In genomic region chr11:62018978-62019664, GRCh38 we compare ENCODE assay signal across 25 cellular contexts. TPM values are rescaled to one million over a fixed set of nuclear protein-coding genes. Genes with fewer than 3 reads are reported as not detected.
DNase-seq lines count a peak whose midpoint lies in the region; ATAC-seq and TF ChIP-seq lines count a peak whose summit lies in the region.
"Had no signal": no experiment of that assay in that cellular context is flagged by ENCODE, and none has a peak within 500 bp of the region (broad histone marks: within the 10 kb centered on the region; RNA-seq: fewer than 3 reads in every experiment).

No MANE protein-coding gene starts in this region.

- DNase-seq in CD4-positive, CD25-positive, alpha-beta regulatory T cell: no peak
- DNase-seq in IMR-90 (no peak), left lobe of liver (ENCODE audit: low spot score) (no peak), spleen (peak; percentile 39), ovary (no peak), G401 (ENCODE audit: low spot score) (no peak)
- DNase-seq in activated T-helper 1 cell treated with anti-CD3 and anti-CD28 coated beads, Interleukin-12 subunit alpha, Interleukin-12 subunit beta, Interleukin-2, Interleukin-4 antibody, amounts not matched to agents 30 ng/mL and 10 ng/mL and 1 ng/mL, durations not matched to agents 14 hours and 24 hours and 36 hours (ENCODE audit: low spot score): no peak
- DNase-seq: activated CD4-positive, alpha-beta memory T cell treated with anti-CD3 and anti-CD28 coated beads, Interleukin-2, amount 10 ng/mL, durations not matched to agents 7 days and 5 days; activated CD4-positive, CD25-positive, alpha-beta regulatory T cell; activated naive CD4-positive, alpha-beta T cell treated with anti-CD3 and anti-CD28 coated beads for 36 hours; activated T-cell treated with anti-CD3 and anti-CD28 coated beads, Interleukin-2, amount 50 U/mL, for 4 hours; head of caudate nucleus; left cardiac atrium; MG63; NCI-H146; NCI-H2171 treated with DMSO at 0.1 percent for 48 hours; OCI-M1; stimulated activated CD4-positive, alpha-beta T cell treated with anti-CD3 and anti-CD28 coated beads, Interleukin-1b, Interleukin-23, amount 100 ng/mL, for 48 hours; stimulated activated naive CD4-positive, alpha-beta T cell; T1000; testis had no signal

- no peak overlapping the region for H2AK5ac ChIP-seq in IMR-90 (ENCODE audit: low read depth, low read length)

- no peak overlapping the region for H3K9ac ChIP-seq in IMR-90 (ENCODE audit: low read depth, low read length)

- no peak overlapping the region for H2BK15ac ChIP-seq in IMR-90 (ENCODE audit: low read depth, low read length)

- H3K4me1 Mint-ChIP-seq in CD4-positive, CD25-positive, alpha-beta regulatory T cell: peaks cover 0 to 16% (median 3%) of the 10 kb centered on the region in 4 donors
- no peaks in the 10 kb centered on the region for H3K4me1 Mint-ChIP-seq in activated T-helper 1 cell treated with anti-CD3 and anti-CD28 coated beads, Interleukin-12 subunit alpha, Interleukin-12 subunit beta, Interleukin-2, Interleukin-4 antibody, amounts not matched to agents 30 ng/mL and 10 ng/mL and 1 ng/mL, durations not matched to agents 14 hours and 24 hours and 36 hours (ENCODE audit: low read depth)
- H3K4me1 Mint-ChIP-seq: central memory CD8-positive, alpha-beta T cell had no signal

- H2BK5ac ChIP-seq in IMR-90 (ENCODE audit: low read depth, low read length, poor library complexity, severe bottlenecking): no peak overlapping the region

- no peak overlapping the region for H3K4me3 Mint-ChIP-seq in CD4-positive, CD25-positive, alpha-beta regulatory T cell
- H3K4me3 Mint-ChIP-seq in activated T-helper 1 cell treated with anti-CD3 and anti-CD28 coated beads, Interleukin-12 subunit alpha, Interleukin-12 subunit beta, Interleukin-2, Interleukin-4 antibody, amounts not matched to agents 30 ng/mL and 10 ng/mL and 1 ng/mL, durations not matched to agents 14 hours and 24 hours and 36 hours: no peak overlapping the region
- H3K4me3 Mint-ChIP-seq: activated CD4-positive, alpha-beta memory T cell treated with anti-CD3 and anti-CD28 coated beads, Interleukin-2, amount 10 ng/mL, durations not matched to agents 7 days and 5 days; activated naive CD4-positive, alpha-beta T cell treated with anti-CD3 and anti-CD28 coated beads for 36 hours; activated T-cell treated with anti-CD3 and anti-CD28 coated beads, Interleukin-2, amount 50 U/mL, for 4 hours; central memory CD8-positive, alpha-beta T cell; IgD-negative memory B cell; neural crest cell had no signal

- TF ChIP-seq CTCF in IMR-90 (conservative IDR thresholded peaks at IDR 0.05; ENCODE audit: low read depth, low read length): no peak
- no peak for TF ChIP-seq CTCF in spleen (IDR thresholded peaks at IDR 0.05 in 8 of 11, conservative IDR thresholded peaks at IDR 0.05 in 3 of 11)
- TF ChIP-seq CTCF in ovary (IDR thresholded peaks at IDR 0.05): no peak

- BruUV-seq in IMR-90 (replicated peaks; lab: Mats Ljungman, UMichigan): no TSS peak

- in situ Hi-C loops in IMR-90 (cut with MboI; ENCODE audit: low sequenced_read_pairs): no loop called here
- in situ Hi-C loops in G401 (cut with HindIII; ENCODE audit: low sequenced_read_pairs): no loop called here

- no peak overlapping the region for H2AFZ ChIP-seq in IMR-90 (replicated peaks; ENCODE audit: low read length, poor library complexity)

- no peak overlapping the region for H2BK120ac ChIP-seq in IMR-90 (ENCODE audit: low read depth, low read length)

- TF ChIP-seq RAD21 in IMR-90 (IDR thresholded peaks at IDR 0.05; ENCODE audit: low read length): no peak

- no peak overlapping the region for H4K91ac ChIP-seq in IMR-90 (ENCODE audit: insufficient read depth, low read depth, low read length)

- no peak overlapping the region for H3K27ac ChIP-seq in CD4-positive, CD25-positive, alpha-beta regulatory T cell (ENCODE audit: insufficient read depth, low read length, poor library complexity, severe bottlenecking)
- H3K27ac ChIP-seq in IMR-90 (ENCODE audit: insufficient read depth, low read length) (no peak overlapping the region), spleen (peak overlapping the region in 7 of 8 donors; percentile 50 to 87 (median 79)), ovary (no peak overlapping the region)
- H3K27ac ChIP-seq: prostate gland, testis had no signal

- no peak overlapping the region for H2BK20ac ChIP-seq in IMR-90 (ENCODE audit: low read depth, low read length)

- H4K5ac ChIP-seq in IMR-90 (ENCODE audit: low read depth, low read length): no peak overlapping the region

- no peak for ATAC-seq in CD4-positive, CD25-positive, alpha-beta regulatory T cell (ENCODE audit: low read depth in 2 of 2)
- ATAC-seq in IMR-90 (ENCODE audit: low read depth) (no peak), left lobe of liver (peak; percentile 24)
- ATAC-seq: activated T-cell treated with anti-CD3 and anti-CD28 coated beads, Interleukin-2, amount 50 U/mL, for 4 hours had no signal

- H3K27ac Mint-ChIP-seq in CD4-positive, CD25-positive, alpha-beta regulatory T cell: peak overlapping the region in 2 of 3 donors; percentile 11 to 83
- no peak overlapping the region for H3K27ac Mint-ChIP-seq in activated T-helper 1 cell treated with anti-CD3 and anti-CD28 coated beads, Interleukin-12 subunit alpha, Interleukin-12 subunit beta, Interleukin-2, Interleukin-4 antibody, amounts not matched to agents 30 ng/mL and 10 ng/mL and 1 ng/mL, durations not matched to agents 14 hours and 24 hours and 36 hours
- H3K27ac Mint-ChIP-seq: activated CD4-positive, alpha-beta memory T cell treated with anti-CD3 and anti-CD28 coated beads, Interleukin-2, amount 10 ng/mL, durations not matched to agents 7 days and 5 days; activated naive CD4-positive, alpha-beta T cell treated with anti-CD3 and anti-CD28 coated beads for 36 hours had no signal

- TF ChIP-seq POLR2A in IMR-90 (IDR thresholded peaks at IDR 0.05; ENCODE audit: low read depth, low read length): no peak
- TF ChIP-seq POLR2A in spleen (IDR thresholded peaks at IDR 0.05): no peak
- TF ChIP-seq POLR2A in ovary (IDR thresholded peaks at IDR 0.05): no peak

- H3K9me1 ChIP-seq in IMR-90 (ENCODE audit: insufficient read depth, low read length): no peaks in the 10 kb centered on the region

- no peak overlapping the region for H3K4me2 ChIP-seq in IMR-90 (ENCODE audit: low read depth, low read length)

- H3K4me1 ChIP-seq in CD4-positive, CD25-positive, alpha-beta regulatory T cell (ENCODE audit: control insufficient read depth, insufficient read depth, low read length, poor library complexity, severe bottlenecking): no peaks in the 10 kb centered on the region
- H3K4me1 ChIP-seq in IMR-90 (ENCODE audit: control insufficient read depth, insufficient read depth, low read length) (no peaks in the 10 kb centered on the region), spleen (peaks cover 0 to 21% (median 2%) of the 10 kb centered on the region in 6 donors), ovary (ENCODE audit: insufficient read depth) (no peaks in the 10 kb centered on the region)
- H3K4me1 ChIP-seq: prostate gland, testis had no signal

- H3K14ac ChIP-seq in IMR-90 (replicated peaks; ENCODE audit: low read depth, low read length): no peak overlapping the region

- no peak overlapping the region for H3K4ac ChIP-seq in IMR-90 (ENCODE audit: low read depth, low read length)

- no peaks in the 10 kb centered on the region for H3K36me3 ChIP-seq in CD4-positive, CD25-positive, alpha-beta regulatory T cell (ENCODE audit: control insufficient read depth, insufficient read depth, low read length)
- H3K36me3 ChIP-seq in IMR-90 (ENCODE audit: control insufficient read depth, insufficient read depth, low read length) (no peaks in the 10 kb centered on the region), spleen (no peaks in the 10 kb centered on the region), ovary (no peaks in the 10 kb centered on the region)
- H3K36me3 ChIP-seq: MG63, prostate gland had no signal

- H3K9me3 ChIP-seq in CD4-positive, CD25-positive, alpha-beta regulatory T cell (ENCODE audit: control insufficient read depth in 2 of 2, low read length in 2 of 2): peaks cover 9% of the 10 kb centered on the region in 2 experiments
- H3K9me3 ChIP-seq in IMR-90 (ENCODE audit: control insufficient read depth, insufficient read depth, low read length): peaks cover 8% of the 10 kb centered on the region
- peaks cover 0 to 16% (median 11%) of the 10 kb centered on the region in 8 donors for H3K9me3 ChIP-seq in spleen
- H3K9me3 ChIP-seq in ovary: no peaks in the 10 kb centered on the region
- H3K9me3 ChIP-seq: prostate gland, testis had no signal

- no peaks in the 10 kb centered on the region for H3K79me1 ChIP-seq in IMR-90 (ENCODE audit: low read depth in 1 of 2, low read length in 2 of 2)

- H4K20me1 ChIP-seq in IMR-90 (ENCODE audit: insufficient read depth, low read length): no peaks in the 10 kb centered on the region

- dilution Hi-C loops in IMR-90 (cut with HindIII; ENCODE audit: low sequenced_read_pairs, unreplicated experiment): no loop called here

- no peak overlapping the region for H3K23ac ChIP-seq in IMR-90 (ENCODE audit: low read depth, low read length)

- CTCF ChIA-PET in IMR-90 (lab: Yijun Ruan, JAX): no interaction called here

- no peak overlapping the region for H3K4me3 ChIP-seq in CD4-positive, CD25-positive, alpha-beta regulatory T cell (ENCODE audit: low read depth, low read length)
- H3K4me3 ChIP-seq in IMR-90 (ENCODE audit: insufficient read depth, low read depth, low read length): no peak overlapping the region
- H3K4me3 ChIP-seq in spleen: peak overlapping the region in 1 of 8 donors; percentile 45
- no peak overlapping the region for H3K4me3 ChIP-seq in ovary
- H3K4me3 ChIP-seq: MG63, prostate gland, testis had no signal

- H4K8ac ChIP-seq in IMR-90 (ENCODE audit: low read depth in 2 of 2, low read length in 2 of 2): no peak overlapping the region

- intact Hi-C loops in IMR-90 (cut with micrococcal nuclease) (no loop called here), spleen (cut with DNase I; ENCODE audit: low total_unique reads) (no loop called here), ovary (cut with DNase I) (no loop called here)
- intact Hi-C loops in activated T-helper 1 cell treated with anti-CD3 and anti-CD28 coated beads, Interleukin-12 subunit alpha, Interleukin-12 subunit beta, Interleukin-2, Interleukin-4 antibody, amounts not matched to agents 30 ng/mL and 10 ng/mL and 1 ng/mL, durations not matched to agents 14 hours and 24 hours and 36 hours (cut with micrococcal nuclease): no loop called here

- no CpG with 5 or more reads among the region's 2 CpGs for WGBS in IMR-90 (ENCODE audit: extremely low coverage in 2 of 2, insufficient read length in 1 of 2), 2 experiments
- 81 to 98% (median 94%) methylated on average over 2 of the region's 2 CpGs for WGBS in spleen, 5 donors
- 98 to 100% (median 98%) methylated on average over 2 of the region's 2 CpGs for WGBS in ovary, 3 donors

- TF ChIP-seq EP300 in ovary (IDR thresholded peaks at IDR 0.05): no peak

- peaks cover 5% of the 10 kb centered on the region for H3K36me3 Mint-ChIP-seq in CD4-positive, CD25-positive, alpha-beta regulatory T cell
- peaks cover 4% of the 10 kb centered on the region for H3K36me3 Mint-ChIP-seq in activated T-helper 1 cell treated with anti-CD3 and anti-CD28 coated beads, Interleukin-12 subunit alpha, Interleukin-12 subunit beta, Interleukin-2, Interleukin-4 antibody, amounts not matched to agents 30 ng/mL and 10 ng/mL and 1 ng/mL, durations not matched to agents 14 hours and 24 hours and 36 hours (ENCODE audit: low read depth)

- POLR2A ChIA-PET in IMR-90 (lab: Charles Lee; ENCODE audit: unreplicated experiment): interaction anchor here (0.6 kb wide), 1 partner anchor 18 kb away, joined by 7 read pairs; no protein-coding TSS in a partner anchor

- H3K27me3 Mint-ChIP-seq in CD4-positive, CD25-positive, alpha-beta regulatory T cell: no peaks in the 10 kb centered on the region
- H3K27me3 Mint-ChIP-seq in activated T-helper 1 cell treated with anti-CD3 and anti-CD28 coated beads, Interleukin-12 subunit alpha, Interleukin-12 subunit beta, Interleukin-2, Interleukin-4 antibody, amounts not matched to agents 30 ng/mL and 10 ng/mL and 1 ng/mL, durations not matched to agents 14 hours and 24 hours and 36 hours (ENCODE audit: insufficient read depth): peaks cover 5% of the 10 kb centered on the region
- H3K27me3 Mint-ChIP-seq: activated CD4-positive, alpha-beta memory T cell treated with anti-CD3 and anti-CD28 coated beads, Interleukin-2, amount 10 ng/mL, durations not matched to agents 7 days and 5 days had no signal

- peak overlapping the region; percentile 42 for H2AK9ac ChIP-seq in IMR-90 (replicated peaks; ENCODE audit: low read depth, low read length, poor library complexity)

- no peak overlapping the region for H3K56ac ChIP-seq in IMR-90 (ENCODE audit: extremely low read depth, insufficient read depth, low read length)

- no peaks in the 10 kb centered on the region for H3K27me3 ChIP-seq in CD4-positive, CD25-positive, alpha-beta regulatory T cell (ENCODE audit: control insufficient read depth, insufficient read depth, low read length)
- H3K27me3 ChIP-seq in IMR-90 (ENCODE audit: control insufficient read depth, insufficient read depth, low read length) (peaks cover 2% of the 10 kb centered on the region; the same call in 1 of the 2 replicates), spleen (replicated peaks in 1 of 7) (no peaks in the 10 kb centered on the region), ovary (no peaks in the 10 kb centered on the region)
- H3K27me3 ChIP-seq: MG63, testis had no signal

- no peak overlapping the region for H3K18ac ChIP-seq in IMR-90 (ENCODE audit: low read depth, low read length)

- peaks cover 0 to 11% (median 5%) of the 10 kb centered on the region in 7 donors for H3K9me3 Mint-ChIP-seq in CD4-positive, CD25-positive, alpha-beta regulatory T cell
- H3K9me3 Mint-ChIP-seq in activated T-helper 1 cell treated with anti-CD3 and anti-CD28 coated beads, Interleukin-12 subunit alpha, Interleukin-12 subunit beta, Interleukin-2, Interleukin-4 antibody, amounts not matched to agents 30 ng/mL and 10 ng/mL and 1 ng/mL, durations not matched to agents 14 hours and 24 hours and 36 hours: peaks cover 12% of the 10 kb centered on the region

RNA-seq across cellular contexts. Expression of gene FTH1, which starts 51.7 kb away (rescaled TPM):
- total RNA-seq in CD4-positive, CD25-positive, alpha-beta regulatory T cell: 2,525 TPM
- polyA plus RNA-seq in CD4-positive, CD25-positive, alpha-beta regulatory T cell: 1,000 to 10,000 TPM; 2,953 to 3,518 (median 3,358) TPM
- total RNA-seq in IMR-90 (2012; rRNA removed) (344 and 385 TPM in 2 replicates), left lobe of liver (938 TPM), spleen (1,000 to 10,000 TPM; 1,915 to 2,864 (median 2,469) TPM), ovary (1,000 to 10,000 TPM; 1,118 to 2,442 (median 2,118) TPM)
- polyA plus RNA-seq in IMR-90 (2012; rRNA removed) (2,453 and 2,516 TPM in 2 replicates), spleen (1,000 to 10,000 TPM; 2,005 to 3,321 (median 2,533) TPM), ovary (1,000 to 10,000 TPM; 2,228 to 5,649 TPM)
- polyA plus RNA-seq in IMR-90 (2012; cell fraction: cytosol; rRNA removed): 1,842 and 5,333 TPM in 2 replicates
- 767 and 934 TPM in 2 replicates for polyA plus RNA-seq in IMR-90 (2012; cell fraction: nucleus; rRNA removed; ENCODE audit: low replicate concordance)
- total RNA-seq in activated T-helper 1 cell treated with anti-CD3 and anti-CD28 coated beads, Interleukin-12 subunit alpha, Interleukin-12 subunit beta, Interleukin-2, Interleukin-4 antibody, amounts not matched to agents 30 ng/mL and 10 ng/mL and 1 ng/mL, durations not matched to agents 14 hours and 24 hours and 36 hours: 566 and 580 TPM in 2 replicates
- total RNA-seq in G401 (2014; rRNA removed; shearing (Covaris generic)): 588 and 699 TPM in 2 replicates

Comparison
In these comparisons a context has a peak if more than half of its experiments do, and no peak if none do; other contexts are left out.
1. H3K27ac ChIP-seq: peak in spleen (7 of 8); none in CD4-positive, CD25-positive, alpha-beta regulatory T cell (single experiment), IMR-90 (single experiment) and ovary (0 of 2).